1 cellular context compared by ENCODE assay signal in the genomic region with DNA sequence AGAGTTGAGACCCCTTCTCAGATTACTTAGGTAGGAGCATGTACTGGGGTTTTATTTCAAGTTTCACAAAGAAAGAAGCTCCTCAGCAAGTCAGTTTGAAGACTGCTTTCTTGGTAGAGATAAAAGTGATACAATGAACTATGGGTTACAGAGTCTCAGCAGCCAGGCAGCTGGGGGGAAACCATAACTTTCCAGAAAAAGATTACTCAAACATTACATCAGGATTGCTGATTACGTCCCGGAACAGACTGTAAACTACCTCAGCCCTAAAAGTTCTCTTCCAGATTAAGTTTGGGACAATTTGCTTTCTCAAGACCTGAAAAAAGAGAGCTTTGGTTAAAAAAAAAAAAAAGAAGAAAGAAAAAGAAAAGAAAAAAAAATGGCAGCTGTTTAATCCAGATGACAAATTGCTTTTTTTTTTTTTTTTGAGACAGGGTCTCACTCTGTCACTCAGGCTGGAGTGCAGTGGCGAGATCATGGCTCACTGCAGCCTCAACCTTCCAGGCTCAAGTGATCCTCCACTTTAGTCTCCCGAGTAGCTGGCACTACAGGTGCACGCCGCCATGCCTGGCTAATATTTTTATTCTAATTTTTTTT.
TF ChIP-seq lines count a peak whose summit lies in the region.

No MANE protein-coding gene starts in this region.

TF ChIP-seq in HEK293, 187 proteins besides CTCF, POLR2A, EP300 and RAD21 (continued from another document):
- TF ChIP-seq, protein P1, sequence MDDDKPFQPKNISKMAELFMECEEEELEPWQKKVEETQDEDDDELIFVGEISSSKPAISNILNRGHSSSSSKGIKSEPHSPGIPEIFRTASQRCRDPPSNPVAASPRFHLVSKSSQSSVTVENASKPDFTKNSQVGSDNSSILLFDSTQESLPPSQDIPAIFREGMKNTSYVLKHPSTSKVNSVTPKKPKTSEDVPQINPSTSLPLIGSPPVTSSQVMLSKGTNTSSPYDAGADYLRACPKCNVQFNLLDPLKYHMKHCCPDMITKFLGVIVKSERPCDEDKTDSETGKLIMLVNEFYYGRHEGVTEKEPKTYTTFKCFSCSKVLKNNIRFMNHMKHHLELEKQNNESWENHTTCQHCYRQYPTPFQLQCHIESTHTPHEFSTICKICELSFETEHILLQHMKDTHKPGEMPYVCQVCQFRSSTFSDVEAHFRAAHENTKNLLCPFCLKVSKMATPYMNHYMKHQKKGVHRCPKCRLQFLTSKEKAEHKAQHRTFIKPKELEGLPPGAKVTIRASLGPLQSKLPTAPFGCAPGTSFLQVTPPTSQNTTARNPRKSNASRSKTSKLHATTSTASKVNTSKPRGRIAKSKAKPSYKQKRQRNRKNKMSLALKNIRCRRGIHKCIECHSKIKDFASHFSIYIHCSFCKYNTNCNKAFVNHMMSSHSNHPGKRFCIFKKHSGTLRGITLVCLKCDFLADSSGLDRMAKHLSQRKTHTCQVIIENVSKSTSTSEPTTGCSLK (tag by site-specific recombination; IDR thresholded peaks at IDR 0.05) = no peak
- TF ChIP-seq ZNF335 (tag by site-specific recombination; conservative IDR thresholded peaks at IDR 0.05) (peak; percentile 49), ZNF23 (tag by site-specific recombination; IDR thresholded peaks at IDR 0.05; ENCODE audit: borderline replicate concordance) (no peak), ZNF792 (tag by site-specific recombination; IDR thresholded peaks at IDR 0.05) (no peak), ZNF600 (tag by site-specific recombination; IDR thresholded peaks at IDR 0.05) (no peak; the same call in 1 of the 2 replicates), SP7 (tag by site-specific recombination; IDR thresholded peaks at IDR 0.05) (no peak), PRDM1 (tag by site-specific recombination; IDR thresholded peaks at IDR 0.05) (no peak), ZSCAN16 (tag by site-specific recombination; IDR thresholded peaks at IDR 0.05) (no peak), ZBTB8A (tag by site-specific recombination; IDR thresholded peaks at IDR 0.05) (0 out of 2 replicates have a peak, but pooled peaks have one; percentile 27), ZBTB17 (tag by site-specific recombination; IDR thresholded peaks at IDR 0.05) (peak; percentile 77; the same call in 1 of the 2 replicates), ZNF76 (tag by site-specific recombination; IDR thresholded peaks at IDR 0.05; ENCODE audit: borderline replicate concordance, low read depth) (no peak)
- TF ChIP-seq, protein P2, sequence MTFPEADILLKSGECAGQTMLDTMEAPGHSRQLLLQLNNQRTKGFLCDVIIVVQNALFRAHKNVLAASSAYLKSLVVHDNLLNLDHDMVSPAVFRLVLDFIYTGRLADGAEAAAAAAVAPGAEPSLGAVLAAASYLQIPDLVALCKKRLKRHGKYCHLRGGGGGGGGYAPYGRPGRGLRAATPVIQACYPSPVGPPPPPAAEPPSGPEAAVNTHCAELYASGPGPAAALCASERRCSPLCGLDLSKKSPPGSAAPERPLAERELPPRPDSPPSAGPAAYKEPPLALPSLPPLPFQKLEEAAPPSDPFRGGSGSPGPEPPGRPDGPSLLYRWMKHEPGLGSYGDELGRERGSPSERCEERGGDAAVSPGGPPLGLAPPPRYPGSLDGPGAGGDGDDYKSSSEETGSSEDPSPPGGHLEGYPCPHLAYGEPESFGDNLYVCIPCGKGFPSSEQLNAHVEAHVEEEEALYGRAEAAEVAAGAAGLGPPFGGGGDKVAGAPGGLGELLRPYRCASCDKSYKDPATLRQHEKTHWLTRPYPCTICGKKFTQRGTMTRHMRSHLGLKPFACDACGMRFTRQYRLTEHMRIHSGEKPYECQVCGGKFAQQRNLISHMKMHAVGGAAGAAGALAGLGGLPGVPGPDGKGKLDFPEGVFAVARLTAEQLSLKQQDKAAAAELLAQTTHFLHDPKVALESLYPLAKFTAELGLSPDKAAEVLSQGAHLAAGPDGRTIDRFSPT (tag by site-specific recombination; IDR thresholded peaks at IDR 0.05) = no peak
